Comparison of ENCODE assay signal across 17 cellular contexts in the genomic region with DNA sequence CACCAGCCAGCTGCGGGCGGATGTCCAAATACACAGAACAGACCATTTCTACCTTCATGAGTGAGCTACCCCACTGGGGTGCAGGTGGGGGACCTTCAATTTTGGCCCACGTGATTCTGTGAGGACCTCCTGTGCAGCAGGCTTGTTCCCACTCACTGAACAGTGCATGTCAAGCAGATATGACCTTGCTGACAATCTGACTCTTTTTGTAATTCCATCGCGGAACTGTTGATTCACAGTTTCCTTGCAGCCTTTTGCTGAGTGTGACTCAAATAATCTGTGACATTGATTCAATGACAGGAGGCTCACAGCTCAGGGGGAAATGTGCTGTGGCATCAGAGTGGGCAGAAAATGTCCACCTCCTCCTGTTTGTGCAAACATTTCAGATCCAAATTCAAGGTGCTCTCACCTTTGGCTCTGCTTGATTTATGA.
DNase-seq lines count a peak whose midpoint lies in the region; ATAC-seq and TF ChIP-seq lines count a peak whose summit lies in the region.
"Had no signal": no experiment of that assay in that cellular context is flagged by ENCODE, and none has a peak within 500 bp of the region (broad histone marks: within the 10 kb centered on the region; RNA-seq: fewer than 3 reads in every experiment).

No MANE protein-coding gene starts in this region.

- no peaks in the 10 kb centered on the region for H3K36me3 ChIP-seq in IMR-90 (ENCODE audit: control insufficient read depth, insufficient read depth, low read length)
- H3K36me3 ChIP-seq in SK-N-MC (ENCODE audit: insufficient read depth, low read length): no peaks in the 10 kb centered on the region
- no peaks in the 10 kb centered on the region for H3K36me3 ChIP-seq in BE2C
- H3K36me3 ChIP-seq in suprapubic skin: no peaks in the 10 kb centered on the region
- H3K36me3 ChIP-seq: MG63, upper lobe of left lung had no signal

- H2BK20ac ChIP-seq in IMR-90 (ENCODE audit: low read depth, low read length): no peak overlapping the region

- H4K20me1 ChIP-seq in IMR-90 (ENCODE audit: insufficient read depth, low read length): no peaks in the 10 kb centered on the region

- H3K9ac ChIP-seq in IMR-90 (ENCODE audit: low read depth, low read length): no peak overlapping the region
- peak overlapping the region; percentile 38 for H3K9ac ChIP-seq in SK-N-MC (ENCODE audit: insufficient read length)

- ATAC-seq in IMR-90 (ENCODE audit: low read depth): no peak
- no peak for ATAC-seq in GM21515 (IDR thresholded peaks at IDR 0.05; ENCODE audit: unreplicated experiment)
- ATAC-seq: CD8-positive, alpha-beta T cell; GM12878; natural killer cell had no signal

- H4K8ac ChIP-seq in IMR-90 (ENCODE audit: low read depth in 2 of 2, low read length in 2 of 2): no peak overlapping the region

- peaks cover 2% of the 10 kb centered on the region; the same call in 1 of the 2 replicates for H3K9me3 ChIP-seq in IMR-90 (ENCODE audit: control insufficient read depth, insufficient read depth, low read length)
- no peaks in the 10 kb centered on the region; the same call in 1 of the 2 replicates for H3K9me3 ChIP-seq in SK-N-MC (ENCODE audit: low read depth, low read length)
- H3K9me3 ChIP-seq in BE2C: no peaks in the 10 kb centered on the region
- no peaks in the 10 kb centered on the region for H3K9me3 ChIP-seq in suprapubic skin
- H3K9me3 ChIP-seq: MG63, upper lobe of left lung had no signal

- H3K23ac ChIP-seq in IMR-90 (ENCODE audit: low read depth, low read length): no peak overlapping the region

- no peak overlapping the region for H4K5ac ChIP-seq in IMR-90 (ENCODE audit: low read depth, low read length)

- peak overlapping the region; percentile 45 for H2AK9ac ChIP-seq in IMR-90 (replicated peaks; ENCODE audit: low read depth, low read length, poor library complexity)

- intact Hi-C loops in IMR-90 (cut with micrococcal nuclease): no loop called here

- no peak overlapping the region for H3K4ac ChIP-seq in IMR-90 (ENCODE audit: low read depth, low read length)

- no peak overlapping the region for H3K14ac ChIP-seq in IMR-90 (replicated peaks; ENCODE audit: low read depth, low read length)

- H3K9me1 ChIP-seq in IMR-90 (ENCODE audit: insufficient read depth, low read length): peaks cover 4% of the 10 kb centered on the region

- CTCF ChIA-PET in IMR-90 (lab: Yijun Ruan, JAX): no interaction called here

- no peak overlapping the region for H3K27ac ChIP-seq in IMR-90 (ENCODE audit: insufficient read depth, low read length)
- H3K27ac ChIP-seq in SK-N-MC: no peak overlapping the region
- no peak overlapping the region for H3K27ac ChIP-seq in suprapubic skin
- H3K27ac ChIP-seq: upper lobe of left lung had no signal

- H4K91ac ChIP-seq in IMR-90 (ENCODE audit: insufficient read depth, low read depth, low read length): no peak overlapping the region

- dilution Hi-C loops in IMR-90 (cut with HindIII; ENCODE audit: low sequenced_read_pairs, unreplicated experiment): no loop called here

- TF ChIP-seq RAD21 in IMR-90 (IDR thresholded peaks at IDR 0.05; ENCODE audit: low read length): no peak

- H3K4me1 ChIP-seq in IMR-90 (ENCODE audit: control insufficient read depth, insufficient read depth, low read length) (peaks cover 4% of the 10 kb centered on the region), BE2C (no peaks in the 10 kb centered on the region; the same call in none of the 2 replicates), suprapubic skin (peaks cover 10% of the 10 kb centered on the region)

- H2BK15ac ChIP-seq in IMR-90 (ENCODE audit: low read depth, low read length): no peak overlapping the region

- no peak for TF ChIP-seq POLR2A in IMR-90 (IDR thresholded peaks at IDR 0.05; ENCODE audit: low read depth, low read length)
- no peak for TF ChIP-seq POLR2A in suprapubic skin (IDR thresholded peaks at IDR 0.05)

- 20% methylated on average over 1 of the region's 5 CpGs; no CpG with 5 or more reads in 1 of the 2 experiments for WGBS in IMR-90 (ENCODE audit: extremely low coverage in 2 of 2, insufficient read length in 1 of 2), 2 experiments
- 68% methylated on average over 5 of the region's 5 CpGs for WGBS in suprapubic skin

- H2AK5ac ChIP-seq in IMR-90 (ENCODE audit: low read depth, low read length): no peak overlapping the region

- no peak for TF ChIP-seq CTCF in IMR-90 (conservative IDR thresholded peaks at IDR 0.05; ENCODE audit: low read depth, low read length)
- no peak for TF ChIP-seq CTCF in BE2C (IDR thresholded peaks at IDR 0.05; ENCODE audit: low read depth, low read length)
- no peak for TF ChIP-seq CTCF in suprapubic skin (IDR thresholded peaks at IDR 0.05)

- H3K79me1 ChIP-seq in IMR-90 (ENCODE audit: low read depth in 1 of 2, low read length in 2 of 2): no peaks in the 10 kb centered on the region

- H2AFZ ChIP-seq in IMR-90 (replicated peaks; ENCODE audit: low read length, poor library complexity): no peak overlapping the region

- no peak overlapping the region for H3K4me2 ChIP-seq in IMR-90 (ENCODE audit: low read depth, low read length)

- no peak overlapping the region for H2BK5ac ChIP-seq in IMR-90 (ENCODE audit: low read depth, low read length, poor library complexity, severe bottlenecking)

- H3K4me3 ChIP-seq in IMR-90 (ENCODE audit: insufficient read depth, low read depth, low read length): no peak overlapping the region
- H3K4me3 ChIP-seq in SK-N-MC: peak overlapping the region; percentile 4; the same call in 1 of the 2 replicates
- H3K4me3 ChIP-seq in BE2C (ENCODE audit: low read depth, low read length): no peak overlapping the region
- no peak overlapping the region for H3K4me3 ChIP-seq in suprapubic skin
- H3K4me3 ChIP-seq: GM12878, MG63, upper lobe of left lung had no signal

- peaks cover 5% of the 10 kb centered on the region for H3K27me3 ChIP-seq in IMR-90 (ENCODE audit: control insufficient read depth, insufficient read depth, low read length)
- no peaks in the 10 kb centered on the region for H3K27me3 ChIP-seq in BE2C
- H3K27me3 ChIP-seq in suprapubic skin: no peaks in the 10 kb centered on the region
- H3K27me3 ChIP-seq: MG63, upper lobe of left lung had no signal

- no peak overlapping the region for H3K18ac ChIP-seq in IMR-90 (ENCODE audit: low read depth, low read length)

- peak; percentile 10 for DNase-seq in activated T-cell treated with anti-CD3 and anti-CD28 coated beads for 48 hours (ENCODE audit: low read depth)
- no peak for DNase-seq in activated T-cell treated with anti-CD3 and anti-CD28 coated beads for 4 hours
- DNase-seq in IMR-90: no peak
- no peak for DNase-seq in SK-N-MC (ENCODE audit: low read depth, low spot score)
- DNase-seq in kidney tubule cell (ENCODE audit: low spot score): peak; percentile 31
- no peak for DNase-seq in BE2C
- no peak for DNase-seq in suprapubic skin (ENCODE audit: low spot score in 2 of 2)
- DNase-seq: activated CD8-positive, alpha-beta memory T cell treated with anti-CD3 and anti-CD28 coated beads, Interleukin-2, amount 50 U/mL, for 4 hours; CD8-positive, alpha-beta T cell; glutamatergic neuron; GOT3; MG63; natural killer cell; NCI-H187 had no signal

- in situ Hi-C loops in IMR-90 (cut with MboI; ENCODE audit: low sequenced_read_pairs): no loop called here

- no peak overlapping the region for H2BK120ac ChIP-seq in IMR-90 (ENCODE audit: low read depth, low read length)

- H3K56ac ChIP-seq in IMR-90 (ENCODE audit: extremely low read depth, insufficient read depth, low read length): no peak overlapping the region

- no peak for TF ChIP-seq EP300 in suprapubic skin (IDR thresholded peaks at IDR 0.05)

- POLR2A ChIA-PET in IMR-90 (lab: Charles Lee; ENCODE audit: unreplicated experiment): no interaction called here

- no TSS peak for BruUV-seq in IMR-90 (replicated peaks; lab: Mats Ljungman, UMichigan)

TF ChIP-seq in IMR-90, 13 proteins besides CTCF, POLR2A, EP300 and RAD21:
- TF ChIP-seq CEBPB (IDR thresholded peaks at IDR 0.05; ENCODE audit: low read depth, low read length) (no peak), MAFK (IDR thresholded peaks at IDR 0.05; ENCODE audit: low read depth, low read length) (no peak), RFX5 (IDR thresholded peaks at IDR 0.05; ENCODE audit: low read depth, low read length) (no peak), FOS (IDR thresholded peaks at IDR 0.05; ENCODE audit: low read depth, low read length) (no peak), CHD1 (IDR thresholded peaks at IDR 0.05; ENCODE audit: low read depth, low read length) (no peak), MXI1 (IDR thresholded peaks at IDR 0.05; ENCODE audit: borderline replicate concordance, low read depth, low read length) (no peak)

Comparison
In these comparisons a context has a peak if more than half of its experiments do, and no peak if none do; other contexts are left out.
1. DNase-seq: peak in activated T-cell treated with anti-CD3 and anti-CD28 coated beads for 48 hours (single experiment) and kidney tubule cell (single experiment); none in activated T-cell treated with anti-CD3 and anti-CD28 coated beads for 4 hours (single experiment), IMR-90 (single experiment), SK-N-MC (single experiment), BE2C (single experiment) and suprapubic skin (0 of 2).